Comparison of ENCODE assay signal across 1 cellular context in genomic region chr15:72375846-72376581, GRCh38.
TF ChIP-seq lines count a peak whose summit lies in the region.

HEXA (minus strand) TSS chr15:72376014; CDS start chr15:72375972, 42 bp downstream.

TF ChIP-seq in HEK293, 187 proteins besides CTCF, POLR2A, EP300 and RAD21 (continued from another document and continues in another):
- peak; percentile 91 for TF ChIP-seq ZNF362 (tag by site-specific recombination; IDR thresholded peaks at IDR 0.05)
- peak; percentile 81 for TF ChIP-seq WT1 (tag by site-specific recombination; IDR thresholded peaks at IDR 0.05)
- TF ChIP-seq ZBTB48 (tag by site-specific recombination; IDR thresholded peaks at IDR 0.05) = 0 out of 2 replicates have a peak, but pooled peaks have one; percentile 69
- TF ChIP-seq MEIS1 (CRISPR knock-in tag; IDR thresholded peaks at IDR 0.05; ENCODE audit: borderline replicate concordance) = no peak
- TF ChIP-seq PRDM4 (tag by site-specific recombination; IDR thresholded peaks at IDR 0.05) = peak; percentile 70
- TF ChIP-seq ZNF416 (tag by site-specific recombination; IDR thresholded peaks at IDR 0.05) = no peak
- peak; percentile 51 for TF ChIP-seq ZNF623 (tag by site-specific recombination; IDR thresholded peaks at IDR 0.05)
- peak; percentile 82; the same call in 1 of the 2 replicates for TF ChIP-seq ZBTB44 (tag by site-specific recombination; IDR thresholded peaks at IDR 0.05)
- peak; percentile 76; the same call in 1 of the 2 replicates for TF ChIP-seq BCL11B (tag by site-specific recombination; IDR thresholded peaks at IDR 0.05; ENCODE audit: low read depth)
- no peak for TF ChIP-seq ZNF140 (tag by site-specific recombination; IDR thresholded peaks at IDR 0.05)
- TF ChIP-seq PRDM6 (tag by site-specific recombination; IDR thresholded peaks at IDR 0.05) = peak; percentile 58
- TF ChIP-seq ZNF211 (tag by site-specific recombination; IDR thresholded peaks at IDR 0.05; ENCODE audit: low read depth) = no peak
- peak; percentile 93 for TF ChIP-seq ZNF629 (tag by site-specific recombination; IDR thresholded peaks at IDR 0.05)
- TF ChIP-seq ZSCAN18 (tag by site-specific recombination; IDR thresholded peaks at IDR 0.05) = 0 out of 2 replicates have a peak, but pooled peaks have one; percentile 76
- peak; percentile 88 for TF ChIP-seq SP3 (tag by site-specific recombination; IDR thresholded peaks at IDR 0.05)
- TF ChIP-seq ZNF548 (tag by site-specific recombination; IDR thresholded peaks at IDR 0.05) = no peak
- TF ChIP-seq ZNF561 (tag by site-specific recombination; IDR thresholded peaks at IDR 0.05; ENCODE audit: borderline replicate concordance) = peak; percentile 99
- TF ChIP-seq ZNF157 (tag by site-specific recombination; IDR thresholded peaks at IDR 0.05) = peak; percentile 49; the same call in 1 of the 2 replicates
- no peak for TF ChIP-seq ZNF112 (tag by site-specific recombination; IDR thresholded peaks at IDR 0.05)
- TF ChIP-seq ZNF560 (tag by site-specific recombination; IDR thresholded peaks at IDR 0.05; ENCODE audit: borderline replicate concordance) = no peak
- no peak; the same call in 1 of the 2 replicates for TF ChIP-seq ZNF513 (tag by site-specific recombination; IDR thresholded peaks at IDR 0.05)
- peak; percentile 80 for TF ChIP-seq ZNF394 (tag by site-specific recombination; IDR thresholded peaks at IDR 0.05; ENCODE audit: borderline replicate concordance)
- TF ChIP-seq ATF2 (tag by site-specific recombination; IDR thresholded peaks at IDR 0.05; ENCODE audit: low read depth) = no peak
- peak; percentile 93 for TF ChIP-seq TSHZ1 (tag by site-specific recombination; IDR thresholded peaks at IDR 0.05; ENCODE audit: borderline replicate concordance)
- no peak; the same call in 1 of the 2 replicates for TF ChIP-seq TRIM28 (IDR thresholded peaks at IDR 0.05; ENCODE audit: borderline replicate concordance, low read length)
- peak; percentile 24 for TF ChIP-seq ZNF510 (tag by site-specific recombination; IDR thresholded peaks at IDR 0.05; ENCODE audit: insufficient replicate concordance)
- peak; percentile 98 for TF ChIP-seq ZBTB17 (tag by site-specific recombination; IDR thresholded peaks at IDR 0.05)
- TF ChIP-seq SP7 (tag by site-specific recombination; IDR thresholded peaks at IDR 0.05) = peak; percentile 98
- no peak for TF ChIP-seq ZNF114 (tag by site-specific recombination; IDR thresholded peaks at IDR 0.05)
- peak; percentile 98 for TF ChIP-seq ZNF146 (tag by site-specific recombination; IDR thresholded peaks at IDR 0.05)
- peak; percentile 94 for TF ChIP-seq GLIS2 (tag by site-specific recombination; IDR thresholded peaks at IDR 0.05)
- peak; percentile 91 for TF ChIP-seq YY2 (tag by site-specific recombination; IDR thresholded peaks at IDR 0.05)
- no peak for TF ChIP-seq ZNF555 (tag by site-specific recombination; conservative IDR thresholded peaks at IDR 0.05)
- TF ChIP-seq ZNF335 (tag by site-specific recombination; conservative IDR thresholded peaks at IDR 0.05) = peak; percentile 96
- peak; percentile 99 for TF ChIP-seq KLF8 (tag by site-specific recombination; IDR thresholded peaks at IDR 0.05)
- peak; percentile 96 for TF ChIP-seq ZNF600 (tag by site-specific recombination; IDR thresholded peaks at IDR 0.05)
- no peak for TF ChIP-seq ZNF248 (tag by site-specific recombination; IDR thresholded peaks at IDR 0.05)
- peak; percentile 99 for TF ChIP-seq PATZ1 (tag by site-specific recombination; IDR thresholded peaks at IDR 0.05)
- TF ChIP-seq ZNF621 (tag by site-specific recombination; IDR thresholded peaks at IDR 0.05) = no peak
- no peak for TF ChIP-seq ZNF521 (tag by site-specific recombination; IDR thresholded peaks at IDR 0.05)
- TF ChIP-seq ZBTB6 (tag by site-specific recombination; IDR thresholded peaks at IDR 0.05) = peak; percentile 79
- TF ChIP-seq ZNF76 (tag by site-specific recombination; IDR thresholded peaks at IDR 0.05; ENCODE audit: borderline replicate concordance, low read depth) = peak; percentile 90
